9 cellular contexts compared by ENCODE assay signal in genomic region chr5:4642525-4642924, GRCh38.
"Had no signal": no experiment of that assay in that cellular context is flagged by ENCODE, and none has a peak within 500 bp of the region (broad histone marks: within the 10 kb centered on the region; RNA-seq: fewer than 3 reads in every experiment).

No MANE protein-coding gene starts in this region.

- DNase-seq: GM23248, GOT3, H7, HFFc6, KBM-7 had no signal

- H3K27me3 Mint-ChIP-seq: IgD-negative memory B cell had no signal

- H3K9ac ChIP-seq: GM23248 had no signal

- H3K36me3 ChIP-seq: HAP-1 had no signal

- H3K4me1 Mint-ChIP-seq: IgD-negative memory B cell had no signal

- H3K27ac Mint-ChIP-seq: HFFc6, IgD-negative memory B cell had no signal

- H3K4me3 Mint-ChIP-seq: HFFc6, IgD-negative memory B cell had no signal

- H3K4me1 ChIP-seq: HAP-1 had no signal

- H3K36me3 Mint-ChIP-seq: IgD-negative memory B cell had no signal

- H3K9me3 ChIP-seq: HAP-1 had no signal

- H3K4me3 ChIP-seq: GM23248, HAP-1 had no signal

- ATAC-seq: HCT116 had no signal

- H2AFZ ChIP-seq: GM23248 had no signal

- H3K27ac ChIP-seq: GM23248, HL-60 had no signal
